ENCODE assay signal across 22 cellular contexts in the genomic region with DNA sequence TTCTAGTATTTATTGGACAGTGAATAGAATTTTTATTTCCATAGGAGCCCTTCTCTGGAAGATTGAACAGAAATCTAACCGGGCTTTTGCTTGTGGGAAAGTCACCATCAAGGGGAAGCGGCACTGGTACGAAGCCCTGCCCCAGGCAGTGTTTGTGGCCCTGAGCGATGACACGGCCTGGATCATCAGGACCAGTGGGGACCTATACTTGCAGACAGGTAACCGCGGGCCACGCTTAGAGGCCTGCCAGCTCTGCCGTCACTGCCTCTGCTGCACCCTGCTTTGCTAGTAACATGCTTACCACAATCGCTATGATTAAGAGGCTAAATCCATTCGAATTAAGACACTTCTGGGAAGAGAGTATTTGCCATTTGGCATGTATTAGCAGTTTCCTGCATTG.
"Had no signal": no experiment of that assay in that cellular context is flagged by ENCODE, and none has a peak within 500 bp of the region (broad histone marks: within the 10 kb centered on the region; RNA-seq: fewer than 3 reads in every experiment).

No MANE protein-coding gene starts in this region.

- H3K36me3 ChIP-seq: neural progenitor cell, ovary, uterus had no signal

- H3K27me3 ChIP-seq: neural progenitor cell, ovary, right lobe of liver, sigmoid colon, stomach, thyroid gland, tibial nerve, upper lobe of right lung, uterus had no signal

- H3K9me3 ChIP-seq: ovary, psoas muscle, right lobe of liver, sigmoid colon, stomach, thoracic aorta, thyroid gland, tibial nerve, upper lobe of right lung, uterus had no signal

- H2AFZ ChIP-seq: neural progenitor cell, parathyroid adenoma had no signal

- H3K4me1 ChIP-seq: parathyroid adenoma, right lobe of liver, thyroid gland, upper lobe of right lung, uterus had no signal

- DNase-seq: natural killer cell; occipital lobe; ovary; psoas muscle; right cardiac atrium; right lobe of liver; sigmoid colon; small intestine; stimulated activated CD4-positive, alpha-beta T cell treated with anti-CD3 and anti-CD28 coated beads, Interleukin-15, amount 100 ng/mL, for 24 hours; stimulated activated CD4-positive, alpha-beta T cell treated with anti-CD3 and anti-CD28 coated beads, Interleukin-2, amount 100 ng/mL, for 24 hours; stimulated activated CD4-positive, alpha-beta T cell treated with anti-CD3 and anti-CD28 coated beads, Interleukin-2, amount 100 ng/mL, for 48 hours; stimulated activated CD4-positive, alpha-beta T cell treated with anti-CD3 and anti-CD28 coated beads, Interleukin-4, amount 100 ng/mL, for 24 hours; stimulated activated naive B cell treated with anti-CD40 and anti-IgM and Interleukin-4, amounts not matched to agents 10 μg/mL and 1 μg/mL and 100 μg/mL, for 72 hours; stimulated activated naive CD4-positive, alpha-beta T cell treated with Interleukin-2 at 50 U/mL for 16 hours; stomach; thyroid gland; upper lobe of right lung; uterus had no signal

- H3K4me2 ChIP-seq: neural progenitor cell had no signal

- H3K4me3 ChIP-seq: neural progenitor cell, ovary, psoas muscle, right lobe of liver, sigmoid colon, stomach, thoracic aorta, thyroid gland, tibial nerve, upper lobe of right lung, uterus had no signal

- H3K27ac ChIP-seq: neural progenitor cell, ovary, parathyroid adenoma, psoas muscle, right lobe of liver, sigmoid colon, stomach, thoracic aorta, thyroid gland, tibial nerve, upper lobe of right lung, uterus had no signal

- H3K79me2 ChIP-seq: parathyroid adenoma had no signal

- H3K9ac ChIP-seq: neural progenitor cell, parathyroid adenoma had no signal
